ENCODE assay signal across 19 cellular contexts in genomic region chr7:50939026-50939425, GRCh38.
DNase-seq lines count a peak whose midpoint lies in the region; ATAC-seq and TF ChIP-seq lines count a peak whose summit lies in the region.
"Had no signal": no experiment of that assay in that cellular context is flagged by ENCODE, and none has a peak within 500 bp of the region (broad histone marks: within the 10 kb centered on the region; RNA-seq: fewer than 3 reads in every experiment).

No MANE protein-coding gene starts in this region.

- H3K36me3 Mint-ChIP-seq in natural killer cell = peaks cover 8% of the 10 kb centered on the region

- peak; percentile 25 for DNase-seq in AG08396 (ENCODE audit: low spot score)
- DNase-seq in GM23248 = peak; percentile 5
- DNase-seq in astrocyte of the cerebellum (ENCODE audit: low read depth) = peak; percentile 62
- DNase-seq in mesenchymal stem cell = peak; percentile 24
- no peak for DNase-seq in ovary
- DNase-seq in activated gamma-delta T cell (lab: John Stamatoyannopoulos, UW) = no peak
- DNase-seq in natural killer cell = no peak
- DNase-seq: activated CD4-positive, alpha-beta T cell treated with anti-CD3 and anti-CD28 coated beads for 48 hours; H7; left ventricle myocardium inferior; MM.1S; NCI-H1694 treated with DMSO at 0.1 percent for 48 hours; psoas muscle; stimulated activated CD4-positive, alpha-beta T cell treated with anti-CD3 and anti-CD28 coated beads, Interleukin-15, amount 100 ng/mL, for 24 hours; T-helper 9 cell had no signal

- no peak overlapping the region for H2BK120ac ChIP-seq in mesenchymal stem cell (ENCODE audit: low read depth, low read length)

- H3K4me3 ChIP-seq in GM23248 (no peak overlapping the region), astrocyte of the cerebellum (ENCODE audit: low read depth, low read length) (no peak overlapping the region), mesenchymal stem cell (ENCODE audit: insufficient read depth in 1 of 2, low read depth in 1 of 2, low read length in 2 of 2) (no peak overlapping the region), ovary (no peak overlapping the region)
- H3K4me3 ChIP-seq: left ventricle myocardium inferior, psoas muscle had no signal

- H2AFZ ChIP-seq in GM23248 (no peak overlapping the region), mesenchymal stem cell (ENCODE audit: low read depth, low read length) (no peak overlapping the region)

- no peak for TF ChIP-seq POLR2A in ovary (IDR thresholded peaks at IDR 0.05)

- H2BK15ac ChIP-seq in mesenchymal stem cell (ENCODE audit: low read depth, poor library complexity, severe bottlenecking) = no peak overlapping the region

- H4K8ac ChIP-seq in mesenchymal stem cell (ENCODE audit: low read length) = no peak overlapping the region

- H2AK5ac ChIP-seq in mesenchymal stem cell (ENCODE audit: low read length, severe bottlenecking) = no peak overlapping the region

- peaks cover 7 to 22% of the 10 kb centered on the region in 2 donors for H3K27me3 Mint-ChIP-seq in natural killer cell (ENCODE audit: low read depth in 2 of 2)

- ATAC-seq in GM21529 (IDR thresholded peaks at IDR 0.05; ENCODE audit: unreplicated experiment) = no peak
- no peak for ATAC-seq in natural killer cell
- ATAC-seq: activated naive CD4-positive, alpha-beta T cell treated with anti-CD3 and anti-CD28 coated beads, Interleukin-2, amount 50 U/mL, for 72 hours; HepG2 had no signal

- no peak overlapping the region for H3K9ac ChIP-seq in GM23248
- H3K9ac ChIP-seq in mesenchymal stem cell (ENCODE audit: low read length) = no peak overlapping the region

- peaks cover 29% of the 10 kb centered on the region; the same call in 1 of the 2 replicates for H3K27me3 ChIP-seq in GM23248 (replicated peaks; ENCODE audit: insufficient read depth)
- peaks cover 0 to 10% of the 10 kb centered on the region in 2 experiments for H3K27me3 ChIP-seq in mesenchymal stem cell (ENCODE audit: control insufficient read depth in 1 of 2, insufficient read depth in 1 of 2, low read length in 2 of 2)
- H3K27me3 ChIP-seq in ovary = no peaks in the 10 kb centered on the region

- no peak overlapping the region for H3K23ac ChIP-seq in mesenchymal stem cell (ENCODE audit: low read length in 2 of 2)

- TF ChIP-seq EP300 in ovary (IDR thresholded peaks at IDR 0.05) = no peak

- H3K4me1 ChIP-seq in GM23248 (ENCODE audit: insufficient read depth) (no peaks in the 10 kb centered on the region), mesenchymal stem cell (ENCODE audit: control insufficient read depth, insufficient read depth, low read depth, low read length) (peaks cover 10% of the 10 kb centered on the region), ovary (ENCODE audit: insufficient read depth) (no peaks in the 10 kb centered on the region)
- H3K4me1 ChIP-seq: psoas muscle had no signal

- H3K4me2 ChIP-seq in GM23248 (ENCODE audit: unreplicated experiment) = no peak overlapping the region
- no peak overlapping the region for H3K4me2 ChIP-seq in mesenchymal stem cell (ENCODE audit: low read length, poor library complexity, severe bottlenecking)

- no peak overlapping the region for H3K27ac ChIP-seq in GM23248
- H3K27ac ChIP-seq in mesenchymal stem cell (ENCODE audit: low read length, poor library complexity, severe bottlenecking) = no peak overlapping the region
- H3K27ac ChIP-seq in ovary = no peak overlapping the region
- H3K27ac ChIP-seq: left ventricle myocardium inferior, psoas muscle had no signal

- H3K18ac ChIP-seq in mesenchymal stem cell (ENCODE audit: low read depth in 1 of 2, low read length in 2 of 2) = no peak overlapping the region

- H3K4ac ChIP-seq in mesenchymal stem cell (ENCODE audit: low read depth in 1 of 2, low read length in 2 of 2) = no peak overlapping the region

- peaks cover 5 to 8% of the 10 kb centered on the region in 2 donors for H3K9me3 Mint-ChIP-seq in natural killer cell

- no peak overlapping the region for H4K91ac ChIP-seq in mesenchymal stem cell (ENCODE audit: low read length)

- no peaks in the 10 kb centered on the region for H3K9me3 ChIP-seq in GM23248 (ENCODE audit: low read depth)
- H3K9me3 ChIP-seq in mesenchymal stem cell (ENCODE audit: control insufficient read depth, low read length) = no peaks in the 10 kb centered on the region
- no peaks in the 10 kb centered on the region for H3K9me3 ChIP-seq in ovary
- H3K9me3 ChIP-seq: psoas muscle had no signal

- no peak overlapping the region for H3K14ac ChIP-seq in mesenchymal stem cell (ENCODE audit: low read length in 2 of 2)

- WGBS in GM23248 (ENCODE audit: low coverage in 1 of 2, low lambda C conversion rate in 2 of 2, missing lambda C conversion rate in 2 of 2), 2 experiments = 11 to 15% methylated on average over 4 of the region's 4 CpGs
- 34% methylated on average over 4 of the region's 4 CpGs for WGBS in mesenchymal stem cell
- 20 to 32% (median 31%) methylated on average over 4 of the region's 4 CpGs for WGBS in ovary, 3 donors

- no peaks in the 10 kb centered on the region for H3K79me2 ChIP-seq in GM23248 (ENCODE audit: insufficient read depth)

- H3K9me2 ChIP-seq in GM23248 (ENCODE audit: insufficient read depth) = no peaks in the 10 kb centered on the region

- H2BK5ac ChIP-seq in mesenchymal stem cell (ENCODE audit: low read depth, low read length, poor library complexity, severe bottlenecking) = no peak overlapping the region

- H3K4me3 Mint-ChIP-seq in natural killer cell = no peak overlapping the region
- H3K4me3 Mint-ChIP-seq: stimulated activated naive CD8-positive, alpha-beta T cell treated with anti-CD3 and anti-CD28 coated beads, Interleukin-15, Interleukin-2, amounts not matched to agents 100 ng/mL and 50 ng/mL, for 24 hours had no signal

- H4K20me1 ChIP-seq in GM23248 (ENCODE audit: insufficient read depth) = no peaks in the 10 kb centered on the region

- no peaks in the 10 kb centered on the region for H3K4me1 Mint-ChIP-seq in natural killer cell

- no peaks in the 10 kb centered on the region for H3K79me1 ChIP-seq in mesenchymal stem cell (replicated peaks; ENCODE audit: low read length, poor library complexity, severe bottlenecking)

- no peaks in the 10 kb centered on the region for H3F3A ChIP-seq in GM23248 (ENCODE audit: insufficient read depth)

- H3K36me3 ChIP-seq in GM23248 (ENCODE audit: low read depth) (no peaks in the 10 kb centered on the region), mesenchymal stem cell (ENCODE audit: control insufficient read depth in 1 of 2, insufficient read depth in 2 of 2, low read depth in 1 of 2, low read length in 2 of 2) (no peaks in the 10 kb centered on the region), ovary (no peaks in the 10 kb centered on the region)
- H3K36me3 ChIP-seq: left ventricle myocardium inferior had no signal

- no peak for TF ChIP-seq CTCF in astrocyte of the cerebellum (IDR thresholded peaks at IDR 0.05; ENCODE audit: low read depth, low read length, missing control alignments)
- no peak for TF ChIP-seq CTCF in ovary (IDR thresholded peaks at IDR 0.05)
- TF ChIP-seq CTCF in natural killer cell (IDR thresholded peaks at IDR 0.05) = no peak

- intact Hi-C loops in ovary (cut with DNase I) = no loop called here
- intact Hi-C loops in natural killer cell (cut with micrococcal nuclease) = no loop called here

- in situ Hi-C loops in GM23248 (cut with MboI) (no loop called here), astrocyte of the cerebellum (cut with HindIII; ENCODE audit: low sequenced_read_pairs) (loop anchor here (5.0 kb wide), 1 partner anchor 33 kb away; no protein-coding TSS in a partner anchor)

- H2BK12ac ChIP-seq in mesenchymal stem cell (ENCODE audit: low read length in 2 of 2) = no peak overlapping the region

- no peak overlapping the region for H3K27ac Mint-ChIP-seq in natural killer cell
- H3K27ac Mint-ChIP-seq: activated naive CD4-positive, alpha-beta T cell treated with anti-CD3 and anti-CD28 coated beads, Interleukin-2, amount 50 U/mL, for 72 hours; stimulated activated naive CD8-positive, alpha-beta T cell treated with anti-CD3 and anti-CD28 coated beads, Interleukin-15, Interleukin-2, amounts not matched to agents 100 ng/mL and 50 ng/mL, for 24 hours had no signal

Comparison
In these comparisons a context has a peak if more than half of its experiments do, and no peak if none do; other contexts are left out.
1. DNase-seq: peak in AG08396 (single experiment), GM23248 (single experiment), astrocyte of the cerebellum (single experiment) and mesenchymal stem cell (single experiment); none in ovary (0 of 5), activated gamma-delta T cell (single experiment) and natural killer cell (single experiment).